Comparison of ENCODE assay signal across 18 cellular contexts in genomic region chr4:34157546-34157945, GRCh38.
"Had no signal": no experiment of that assay in that cellular context is flagged by ENCODE, and none has a peak within 500 bp of the region (broad histone marks: within the 10 kb centered on the region; RNA-seq: fewer than 3 reads in every experiment).

No MANE protein-coding gene starts in this region.

- H3K27ac ChIP-seq: adrenal gland, left lung, right lobe of liver, transverse colon had no signal

- H3K4me1 ChIP-seq: adrenal gland, left lung, right lobe of liver, transverse colon had no signal

- H3K27me3 ChIP-seq: adrenal gland, left lung, right lobe of liver, transverse colon had no signal

- ATAC-seq: esophagus mucosa; left lung; right lobe of liver; stimulated activated naive B cell treated with anti-CD40 and anti-IgM and Interleukin-4, amounts not matched to agents 10 μg/mL and 1 μg/mL and 100 μg/mL, for 72 hours; WTC11 had no signal

- DNase-seq: activated T-cell treated with anti-CD3 and anti-CD28 coated beads, Interleukin-2, amount 50 U/mL, for 1 hour; adrenal gland; dermis blood vessel endothelial cell; effector CD8-positive, alpha-beta T cell; kidney glomerular epithelial cell; left lung; naive B cell; occipital lobe; posterior cingulate gyrus; right lobe of liver; stimulated activated CD4-positive, alpha-beta T cell treated with anti-CD3 and anti-CD28 coated beads, Interleukin-15, amount 100 ng/mL, for 24 hours; stimulated activated naive B cell treated with anti-CD40 and anti-IgM and Interleukin-4, amounts not matched to agents 10 μg/mL and 1 μg/mL and 100 μg/mL, for 72 hours; T1000; transverse colon had no signal

- H3K4me2 ChIP-seq: smooth muscle cell had no signal

- H3K9me3 ChIP-seq: adrenal gland, transverse colon had no signal

- H3K4me3 ChIP-seq: adrenal gland, left lung, lung, right lobe of liver, smooth muscle cell, transverse colon had no signal

- H3K36me3 ChIP-seq: adrenal gland, left lung, right lobe of liver, transverse colon had no signal
